12 cellular contexts compared by ENCODE assay signal in the genomic region with DNA sequence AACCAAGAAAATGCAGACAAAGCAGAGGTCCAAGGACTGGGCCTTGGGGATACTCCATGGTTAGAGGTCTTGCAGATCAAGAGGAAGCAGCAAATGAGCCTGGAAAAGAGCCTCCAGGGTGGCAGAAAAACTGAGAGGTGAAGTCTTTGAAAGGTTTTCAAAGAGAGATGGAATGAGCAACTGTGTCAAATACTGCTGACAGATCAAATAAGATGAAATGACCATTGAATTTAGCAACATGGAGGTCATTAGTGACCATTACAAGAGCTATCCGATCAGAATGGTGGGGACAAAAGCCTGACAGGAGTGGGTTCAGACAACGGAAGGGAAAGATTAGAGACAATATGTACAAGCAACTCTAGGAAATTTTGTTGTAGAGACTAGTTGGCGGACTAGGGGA. TPM values are rescaled to one million over a fixed set of nuclear protein-coding genes. Genes with fewer than 3 reads are reported as not detected.
A peak's percentile ranks its signal among the peaks of the same experiment; 100 is the strongest.
DNase-seq lines count a peak whose midpoint lies in the region; ATAC-seq and TF ChIP-seq lines count a peak whose summit lies in the region.
"Had no signal": no experiment of that assay in that cellular context is flagged by ENCODE, and none has a peak within 500 bp of the region (broad histone marks: within the 10 kb centered on the region; RNA-seq: fewer than 3 reads in every experiment).

No MANE protein-coding gene starts in this region.

- peaks cover 60% of the 10 kb centered on the region for H3K4me1 Mint-ChIP-seq in activated T-cell treated with anti-CD3 and anti-CD28 coated beads, Interleukin-2, amount 50 U/mL, for 4 hours (ENCODE audit: low read depth)
- H3K4me1 Mint-ChIP-seq in central memory CD8-positive, alpha-beta T cell = peaks cover 49% of the 10 kb centered on the region

- no peaks in the 10 kb centered on the region for H3K9me3 ChIP-seq in PC-3 (ENCODE audit: low read length)
- no peaks in the 10 kb centered on the region for H3K9me3 ChIP-seq in smooth muscle cell (replicated peaks; ENCODE audit: low read depth)
- H3K9me3 ChIP-seq: esophagus muscularis mucosa had no signal

- no TSS peak for BruUV-seq in PC-3 (replicated peaks; lab: Mats Ljungman, UMichigan)

- DNase-seq in activated T-cell treated with anti-CD3 and anti-CD28 coated beads, Interleukin-2, amount 50 U/mL, for 4 hours = no peak
- no peak for DNase-seq in activated T-cell treated with anti-CD3 and anti-CD28 coated beads, Interleukin-2, amount 50 U/mL, for 48 hours
- DNase-seq in PC-3 (no peak), smooth muscle cell (lab: John Stamatoyannopoulos, UW; ENCODE audit: unreplicated experiment) (no peak), Ammon's horn (ENCODE audit: low spot score) (no peak), OCI-M1 (lab: John Stamatoyannopoulos, UW) (no peak), putamen (ENCODE audit: low spot score) (no peak)
- DNase-seq in central memory CD8-positive, alpha-beta T cell (ENCODE audit: low spot score in 2 of 2) = no peak
- DNase-seq: activated CD4-positive, CD25-positive, alpha-beta regulatory T cell treated with anti-CD3 and anti-CD28 coated beads, Interleukin-2, amount 50 U/mL, for 72 hours; NCI-H2029 treated with DMSO at 0.1 percent for 48 hours had no signal

- H3F3A ChIP-seq in PC-3 (ENCODE audit: low read length, unreplicated experiment) (no peaks in the 10 kb centered on the region), smooth muscle cell (ENCODE audit: low read depth) (peaks cover 24% of the 10 kb centered on the region)

- CTCF ChIA-PET in PC-3 (lab: Charles Lee) = no interaction called here

- H3K9me2 ChIP-seq in PC-3 (replicated peaks; ENCODE audit: low read length) = no peaks in the 10 kb centered on the region

- H3K27ac Mint-ChIP-seq in central memory CD8-positive, alpha-beta T cell (ENCODE audit: low read depth) = peak overlapping the region; percentile 97

- peak overlapping the region; percentile 98 for H3K4me3 Mint-ChIP-seq in activated T-cell treated with anti-CD3 and anti-CD28 coated beads, Interleukin-2, amount 50 U/mL, for 4 hours
- H3K4me3 Mint-ChIP-seq in central memory CD8-positive, alpha-beta T cell = peak overlapping the region; percentile 95

- H4K20me1 ChIP-seq in PC-3 (ENCODE audit: low read length) = peaks cover 26% of the 10 kb centered on the region
- H4K20me1 ChIP-seq in smooth muscle cell (ENCODE audit: low read depth) = peaks cover 26% of the 10 kb centered on the region

- H3K79me2 ChIP-seq in PC-3 (ENCODE audit: low read length) = peaks cover 65% of the 10 kb centered on the region
- H3K79me2 ChIP-seq in smooth muscle cell (ENCODE audit: low read depth) = peaks cover 72% of the 10 kb centered on the region

- H3K9me3 Mint-ChIP-seq in activated T-cell treated with anti-CD3 and anti-CD28 coated beads, Interleukin-2, amount 50 U/mL, for 4 hours = no peaks in the 10 kb centered on the region
- H3K9me3 Mint-ChIP-seq in central memory CD8-positive, alpha-beta T cell = peaks cover 4% of the 10 kb centered on the region

- H3K4me2 ChIP-seq in PC-3 (ENCODE audit: low read length) (peak overlapping the region; percentile 100), smooth muscle cell (peak overlapping the region; percentile 98)

- peaks cover 26% of the 10 kb centered on the region for H3K36me3 ChIP-seq in PC-3 (ENCODE audit: low read depth, low read length)
- H3K36me3 ChIP-seq in smooth muscle cell (ENCODE audit: low read depth) = peaks cover 11% of the 10 kb centered on the region

- H3K4me3 ChIP-seq in PC-3 (ENCODE audit: low read length) = peak overlapping the region; percentile 98; the same call in 1 of the 2 replicates
- H3K4me3 ChIP-seq in smooth muscle cell = no peak overlapping the region
- H3K4me3 ChIP-seq: lung had no signal

- H2AFZ ChIP-seq in PC-3 (ENCODE audit: low read length) = no peak overlapping the region
- no peak overlapping the region for H2AFZ ChIP-seq in smooth muscle cell (ENCODE audit: low read depth)

- peaks cover 25% of the 10 kb centered on the region for H3K4me1 ChIP-seq in PC-3 (ENCODE audit: insufficient read depth, low read length)
- H3K4me1 ChIP-seq in smooth muscle cell (ENCODE audit: low read depth) = peaks cover 17% of the 10 kb centered on the region

- intact Hi-C loops in PC-3 (cut with micrococcal nuclease) = loop anchor here (10.0 kb wide), 1 partner anchor 284 kb away; a partner anchor contains a TSS

- 100% methylated on average over 3 of the region's 3 CpGs for WGBS in smooth muscle cell (ENCODE audit: low lambda C conversion rate)

- H3K9ac ChIP-seq in PC-3 (ENCODE audit: low read length) (no peak overlapping the region), smooth muscle cell (ENCODE audit: low read depth) (no peak overlapping the region)

- H3K27ac ChIP-seq in PC-3 (ENCODE audit: low read length) = no peak overlapping the region
- no peak overlapping the region for H3K27ac ChIP-seq in smooth muscle cell (ENCODE audit: low read depth)

- H3K27me3 ChIP-seq in PC-3 (ENCODE audit: low read length) (no peaks in the 10 kb centered on the region), smooth muscle cell (ENCODE audit: low read depth) (no peaks in the 10 kb centered on the region)
- H3K27me3 ChIP-seq: esophagus muscularis mucosa had no signal

- H3K27me3 Mint-ChIP-seq in activated T-cell treated with anti-CD3 and anti-CD28 coated beads, Interleukin-2, amount 50 U/mL, for 4 hours (ENCODE audit: low read depth) = no peaks in the 10 kb centered on the region
- no peaks in the 10 kb centered on the region for H3K27me3 Mint-ChIP-seq in central memory CD8-positive, alpha-beta T cell

- TF ChIP-seq CTCF in PC-3 (conservative IDR thresholded peaks at IDR 0.05; ENCODE audit: low read depth, low read length) (no peak), smooth muscle cell (IDR thresholded peaks at IDR 0.05; ENCODE audit: borderline replicate concordance, insufficient read depth, poor library complexity, severe bottlenecking) (no peak)

- POLR2A ChIA-PET in PC-3 (lab: Charles Lee; ENCODE audit: unreplicated experiment) = no interaction called here

- ATAC-seq in activated T-cell treated with anti-CD3 and anti-CD28 coated beads, Interleukin-2, amount 50 U/mL, for 4 hours = no peak
- ATAC-seq in PC-3 = no peak
- ATAC-seq in central memory CD8-positive, alpha-beta T cell (replicated peaks; ENCODE audit: extremely low read depth, poor library complexity, severe bottlenecking) = no peak

- H3K36me3 Mint-ChIP-seq in activated T-cell treated with anti-CD3 and anti-CD28 coated beads, Interleukin-2, amount 50 U/mL, for 4 hours (ENCODE audit: insufficient read depth) = peaks cover 32% of the 10 kb centered on the region
- peaks cover 28% of the 10 kb centered on the region for H3K36me3 Mint-ChIP-seq in central memory CD8-positive, alpha-beta T cell (ENCODE audit: insufficient read depth)

RNA-seq across cellular contexts. Expression of a gene that starts 1.5 kb away (rescaled TPM):
- total RNA-seq in activated T-cell treated with anti-CD3 and anti-CD28 coated beads, Interleukin-2, amount 50 U/mL, for 4 hours = 1 to 10 TPM; 2.8 to 4.3 (median 3.6) TPM
- 1.8 and 3.9 TPM in 2 replicates for total RNA-seq in PC-3 (2014; rRNA removed)
- total RNA-seq in smooth muscle cell = 14.4 and 17.1 TPM in 2 replicates
- 10.0 and 11.2 TPM in 2 replicates for polyA plus RNA-seq in smooth muscle cell

RNA-seq across cellular contexts. Expression of a gene that starts 1.9 kb away (rescaled TPM):
- total RNA-seq in activated T-cell treated with anti-CD3 and anti-CD28 coated beads, Interleukin-2, amount 50 U/mL, for 4 hours = 1,000 to 10,000 TPM; 1,450 to 1,497 (median 1,473) TPM
- total RNA-seq in PC-3 (2014; rRNA removed) (1,096 and 1,330 TPM in 2 replicates), smooth muscle cell (2,119 and 2,208 TPM in 2 replicates)
- polyA plus RNA-seq in smooth muscle cell = 733 and 774 TPM in 2 replicates

RNA-seq across cellular contexts. Expression of a gene that starts 38.5 kb away (rescaled TPM):
- 10 to 100 TPM; 55.6 to 59.8 (median 58.1) TPM for total RNA-seq in activated T-cell treated with anti-CD3 and anti-CD28 coated beads, Interleukin-2, amount 50 U/mL, for 4 hours
- total RNA-seq in PC-3 (2014; rRNA removed) (46.5 and 49.6 TPM in 2 replicates), smooth muscle cell (22.7 and 27.9 TPM in 2 replicates)
- polyA plus RNA-seq in smooth muscle cell = 11.6 and 16.5 TPM in 2 replicates
